In genomic region chr14:61759878-61760277, GRCh38 we compare ENCODE assay signal across 23 cellular contexts. TPM values are rescaled to one million over a fixed set of nuclear protein-coding genes. Genes with fewer than 3 reads are reported as not detected.
DNase-seq lines count a peak whose midpoint lies in the region; ATAC-seq, FAIRE-seq and TF ChIP-seq lines count a peak whose summit lies in the region.
"Had no signal": no experiment of that assay in that cellular context is flagged by ENCODE, and none has a peak within 500 bp of the region (broad histone marks: within the 10 kb centered on the region; RNA-seq: fewer than 3 reads in every experiment).

No MANE protein-coding gene starts in this region.

- peak overlapping the region; percentile 41 for H3K27ac Mint-ChIP-seq in CD4-positive, alpha-beta T cell
- H3K27ac Mint-ChIP-seq: B cell had no signal

- H3K9me3 ChIP-seq in CD4-positive, alpha-beta T cell (ENCODE audit: control insufficient read depth, low read length), result no peaks in the 10 kb centered on the region
- H3K9me3 ChIP-seq in K562 (replicated peaks; ENCODE audit: control insufficient read depth, insufficient read depth, low read depth, low read length), result no peaks in the 10 kb centered on the region
- H3K9me3 ChIP-seq in neuronal stem cell (replicated peaks in 1 of 2; ENCODE audit: control insufficient read depth in 2 of 2, insufficient read depth in 1 of 2, low read depth in 1 of 2, low read length in 2 of 2), result peaks cover 0 to 5% of the 10 kb centered on the region in 2 donors
- no peaks in the 10 kb centered on the region for H3K9me3 ChIP-seq in mucosa of descending colon
- H3K9me3 ChIP-seq: BLaER1 had no signal

- no peak for TF ChIP-seq RAD21 in K562 (CRISPR knock-in tag; conservative IDR thresholded peaks at IDR 0.05 in 1 of 2, IDR thresholded peaks at IDR 0.05 in 1 of 2)

- no peak overlapping the region for H3K4ac ChIP-seq in neuronal stem cell (ENCODE audit: low read length)

- H2BK15ac ChIP-seq in neuronal stem cell (ENCODE audit: low read length), result no peak overlapping the region

- no peak overlapping the region for H3K27ac ChIP-seq in CD4-positive, alpha-beta T cell (ENCODE audit: low read depth, low read length)
- H3K27ac ChIP-seq in K562 (ENCODE audit: extremely low read depth, low read depth, low read length) (no peak overlapping the region), neuronal stem cell (replicated peaks; ENCODE audit: low read length) (no peak overlapping the region)
- H3K27ac ChIP-seq: BLaER1, C4-2B had no signal

- no peaks in the 10 kb centered on the region for H3K36me3 ChIP-seq in K562 (ENCODE audit: control insufficient read depth, insufficient read depth, low read length)
- no peaks in the 10 kb centered on the region for H3K36me3 ChIP-seq in neuronal stem cell (replicated peaks in 1 of 2; ENCODE audit: control insufficient read depth in 2 of 2, insufficient read depth in 2 of 2, low read length in 2 of 2)
- no peaks in the 10 kb centered on the region for H3K36me3 ChIP-seq in mucosa of descending colon (ENCODE audit: low read depth)
- H3K36me3 ChIP-seq: BLaER1 had no signal

- no peak overlapping the region for H3K14ac ChIP-seq in neuronal stem cell (ENCODE audit: low read length)

- TF ChIP-seq CTCF in CD4-positive, alpha-beta T cell (IDR thresholded peaks at IDR 0.05), result no peak
- TF ChIP-seq CTCF in K562 (IDR thresholded peaks at IDR 0.05 in 2 of 3, conservative IDR thresholded peaks at IDR 0.05 in 1 of 3; ENCODE audit: insufficient read depth in 2 of 3, low read depth in 1 of 3, low read length in 3 of 3) (no peak), mucosa of descending colon (IDR thresholded peaks at IDR 0.05) (no peak)

- H3K9ac ChIP-seq in K562 (ENCODE audit: insufficient read depth in 1 of 2, low read depth in 2 of 2, low read length in 2 of 2), result no peak overlapping the region
- H3K9ac ChIP-seq in neuronal stem cell (ENCODE audit: low read depth, low read length, poor library complexity), result no peak overlapping the region
- H3K9ac ChIP-seq: BLaER1 had no signal

- no peak overlapping the region for H4K8ac ChIP-seq in neuronal stem cell (ENCODE audit: low read depth, low read length)

- no peaks in the 10 kb centered on the region for H4K20me1 ChIP-seq in K562 (replicated peaks; ENCODE audit: control insufficient read depth, insufficient read depth, low read length)

- no peaks in the 10 kb centered on the region for H3K9me3 Mint-ChIP-seq in CD4-positive, alpha-beta T cell
- H3K9me3 Mint-ChIP-seq: CD8-positive, alpha-beta memory T cell had no signal

- TF ChIP-seq EP300 in K562 (IDR thresholded peaks at IDR 0.05; ENCODE audit: low read length), result no peak

- WGBS in K562 (ENCODE audit: insufficient coverage, low coverage, missing lambda C conversion rate), result 68% methylated on average over 7 of the region's 7 CpGs
- WGBS in neuronal stem cell (ENCODE audit: extremely low coverage in 2 of 2, insufficient read length in 2 of 2, insufficient replicate concordance in 1 of 2), 2 donors, result no CpG with 5 or more reads among the region's 7 CpGs

- H2BK12ac ChIP-seq in neuronal stem cell (ENCODE audit: low read length), result no peak overlapping the region

- peaks cover 35% of the 10 kb centered on the region for H3K4me1 Mint-ChIP-seq in CD4-positive, alpha-beta T cell (ENCODE audit: low read depth)

- peaks cover 0 to 5% of the 10 kb centered on the region in 2 experiments; a peak in 2 of 5 replicates for H3K4me1 ChIP-seq in K562 (replicated peaks in 1 of 2; ENCODE audit: control insufficient read depth in 2 of 2, insufficient read depth in 2 of 2, low read length in 2 of 2)
- H3K4me1 ChIP-seq in neuronal stem cell (ENCODE audit: control insufficient read depth in 2 of 2, insufficient read depth in 1 of 2, low read depth in 1 of 2, low read length in 2 of 2), result peaks cover 4 to 10% of the 10 kb centered on the region in 2 donors
- peaks cover 10% of the 10 kb centered on the region for H3K4me1 ChIP-seq in mucosa of descending colon (ENCODE audit: low read depth)

- peak overlapping the region; percentile 79 for H4K91ac ChIP-seq in neuronal stem cell (ENCODE audit: low read depth, low read length, poor library complexity)

- no peaks in the 10 kb centered on the region for H3K79me1 ChIP-seq in neuronal stem cell (ENCODE audit: low read depth, low read length)

- no peak for ATAC-seq in CD4-positive, alpha-beta T cell (ENCODE audit: poor library complexity)
- ATAC-seq in K562 (no peak), GM18498 (IDR thresholded peaks at IDR 0.05; ENCODE audit: unreplicated experiment) (no peak), GM21619 (IDR thresholded peaks at IDR 0.05; ENCODE audit: unreplicated experiment) (no peak), mucosa of descending colon (no peak)
- ATAC-seq: GM12878 had no signal

- H3K18ac ChIP-seq in neuronal stem cell (ENCODE audit: low read length), result no peak overlapping the region

- POLR2A ChIA-PET in CD4-positive, alpha-beta T cell (lab: Charles Lee), result interaction anchor here (0.6 to 0.7 kb wide), 2 partner anchors 11 to 14 kb away, joined by 3 read pairs; no protein-coding TSS in a partner anchor
- POLR2A ChIA-PET in K562 (lab: Yijun Ruan, JAX), result interaction anchor here (0.7 kb wide), 1 partner anchor 199 kb away, joined by 4 read pairs; no protein-coding TSS in a partner anchor

- H3K27me3 Mint-ChIP-seq in CD4-positive, alpha-beta T cell, result no peaks in the 10 kb centered on the region
- H3K27me3 Mint-ChIP-seq: B cell had no signal

- H2AFZ ChIP-seq in K562 (ENCODE audit: low read depth, low read length), result no peak overlapping the region
- no peak overlapping the region for H2AFZ ChIP-seq in neuronal stem cell (ENCODE audit: low read length)

- H3K79me2 ChIP-seq in K562 (ENCODE audit: control insufficient read depth, insufficient read depth, low read length), result peaks cover 27% of the 10 kb centered on the region

- no peaks in the 10 kb centered on the region for H3K27me3 ChIP-seq in CD4-positive, alpha-beta T cell (ENCODE audit: control insufficient read depth, insufficient read depth, low read length)
- H3K27me3 ChIP-seq in K562 (ENCODE audit: control insufficient read depth in 2 of 2, insufficient read depth in 2 of 2, low read length in 2 of 2) (no peaks in the 10 kb centered on the region; a peak in 1 of 5 replicates), neuronal stem cell (ENCODE audit: control insufficient read depth in 3 of 3, insufficient read depth in 3 of 3, low read depth in 1 of 3, low read length in 3 of 3) (no peaks in the 10 kb centered on the region)
- H3K27me3 ChIP-seq: BLaER1 had no signal

- no peak overlapping the region for H3K23ac ChIP-seq in neuronal stem cell (ENCODE audit: low read depth, low read length, poor library complexity)

- no peak overlapping the region for H2BK120ac ChIP-seq in neuronal stem cell (ENCODE audit: low read depth, low read length)

- H2BK5ac ChIP-seq in neuronal stem cell (ENCODE audit: low read length), result no peak overlapping the region

- TF ChIP-seq POLR2A in K562 (conservative IDR thresholded peaks at IDR 0.05), result no peak

- H3K9me1 ChIP-seq in K562 (ENCODE audit: control insufficient read depth, insufficient read depth, low read length), result no peaks in the 10 kb centered on the region

- FAIRE-seq in HTR-8/SVneo (lab: Jason Lieb, UNC) (peak; percentile 97), K562 (lab: Jason Lieb, UNC) (no peak)
- FAIRE-seq: D721Med, GM12878, GM18507 had no signal

- H3K36me3 Mint-ChIP-seq in CD4-positive, alpha-beta T cell (ENCODE audit: low read depth), result peaks cover 11% of the 10 kb centered on the region
- H3K36me3 Mint-ChIP-seq: CD4-positive, CD25-positive, alpha-beta regulatory T cell had no signal

- CTCF ChIA-PET in CD4-positive, alpha-beta T cell (lab: Charles Lee), result no interaction called here
- CTCF ChIA-PET in K562 (lab: Yijun Ruan, JAX; ENCODE audit: low intra/inter-chr PET ratio), result no interaction called here

- H2AK5ac ChIP-seq in neuronal stem cell (ENCODE audit: low read depth, low read length), result no peak overlapping the region

- in situ Hi-C loops in K562 (cut with MboI), result no loop called here

- H3K4me3 Mint-ChIP-seq in CD4-positive, alpha-beta T cell, result no peak overlapping the region
- H3K4me3 Mint-ChIP-seq: B cell had no signal

- intact Hi-C loops in CD4-positive, alpha-beta T cell (cut with DNase I, micrococcal nuclease), result no loop called here
- intact Hi-C loops in K562 (cut with micrococcal nuclease), result no loop called here
- intact Hi-C loops in mucosa of descending colon (cut with DNase I, micrococcal nuclease), result loop anchor here (10.0 kb wide), 1 partner anchor 295 kb away; no protein-coding TSS in a partner anchor

- BruUV-seq in K562 (replicated peaks; lab: Mats Ljungman, UMichigan), result no TSS peak

- no peak for DNase-seq in CD4-positive, alpha-beta T cell
- DNase-seq in HTR-8/SVneo (ENCODE audit: insufficient read length, low spot score) (no peak), K562 (ENCODE audit: extremely low read depth in 1 of 4, low spot score in 3 of 4) (no peak), neuronal stem cell (ENCODE audit: low spot score) (no peak), mucosa of descending colon (no peak)
- DNase-seq: CD4-positive, CD25-positive, alpha-beta regulatory T cell; CD8-positive, alpha-beta memory T cell; DMS 273 treated with DMSO at 0.1 percent for 48 hours; DMS79; EL; GDM1; GOT3; H7; HCEC 1CT had no signal

- H3K4me2 ChIP-seq in K562 (ENCODE audit: insufficient read depth, low read length), result no peak overlapping the region
- no peak overlapping the region for H3K4me2 ChIP-seq in neuronal stem cell (ENCODE audit: insufficient read depth, low read length, poor library complexity, severe bottlenecking)
- H3K4me2 ChIP-seq: BLaER1 had no signal

- H3K4me3 ChIP-seq in K562, result no peak overlapping the region
- no peak overlapping the region for H3K4me3 ChIP-seq in neuronal stem cell (ENCODE audit: low read length in 2 of 2)
- no peak overlapping the region for H3K4me3 ChIP-seq in mucosa of descending colon
- H3K4me3 ChIP-seq: BLaER1, GM12878 had no signal

RNA-seq across cellular contexts. Expression of gene SNAPC1, which starts 2.3 kb away (rescaled TPM):
- total RNA-seq in CD4-positive, alpha-beta T cell, result 1 to 10 TPM; 4.8 to 5.0 TPM
- 2.5 and 9.6 TPM in 2 replicates for total RNA-seq in K562 (2011; cell fraction: chromatin; rRNA removed; ENCODE audit: low replicate concordance)
- 2.7 and 2.8 TPM in 2 replicates for total RNA-seq in K562 (2011; cell fraction: nucleolus; rRNA removed)
- total RNA-seq in K562 (2011; cell fraction: nucleoplasm; rRNA removed), result 4.0 and 7.2 TPM in 2 replicates
- total RNA-seq in K562 (2014; rRNA removed) (4.4 and 5.2 TPM in 2 replicates), K562 (2014; rRNA removed; fragmentation: Illumina TruSeq; extraction: Trizol) (9.0 and 9.9 TPM in 2 replicates), K562 (2015; rRNA removed; fragmentation: Illumina TruSeq; extraction: Trizol) (7.7 and 8.9 TPM in 2 replicates), K562 (2021) (3.7 and 4.5 TPM in 2 replicates), mucosa of descending colon (1 to 10 TPM; 2.0 to 4.8 (median 2.5) TPM)
- polyA plus RNA-seq in K562 (2011; rRNA removed) (7.0 and 8.6 TPM in 2 replicates), K562 (2014; fragmentation: Illumina TruSeq; extraction: Trizol) (7.7 and 7.9 TPM in 2 replicates), K562 (2014; fragmentation: Nextera tagmentation; extraction: Ambion mirVana) (1 to 10 TPM; 5.2 to 8.1 TPM), K562 (2014; rRNA removed) (7.5 and 7.7 TPM in 2 replicates)
- polyA plus RNA-seq in K562 (2011; cell fraction: cytosol; rRNA removed), result 1.7 and 5.3 TPM in 2 replicates
- 1.7 and 2.2 TPM in 2 replicates for polyA plus RNA-seq in K562 (2011; cell fraction: nucleus; rRNA removed)
- polyA plus RNA-seq in K562 (2012), result 4.3 and 5.1 TPM in 2 replicates
- polyA minus RNA-seq in K562 (2011; rRNA and poly(A)+ RNA removed), result 5.1 and 6.3 TPM in 2 replicates
- polyA minus RNA-seq in K562 (2011; cell fraction: cytosol; rRNA and poly(A)+ RNA removed), result 2.8 and 4.1 TPM in 2 replicates
- polyA minus RNA-seq in K562 (2011; cell fraction: nucleus; rRNA and poly(A)+ RNA removed), result 2.4 and 4.8 TPM in 2 replicates
- polyA plus RNA-seq in neuronal stem cell (2013, experiment 1 of 2), result 13.6 TPM
- polyA plus RNA-seq in neuronal stem cell (2013, experiment 2 of 2), result 13.9 TPM

RNA-seq across cellular contexts. Expression of gene SYT16, which starts 52.6 kb away (rescaled TPM):
- not detected for total RNA-seq in CD4-positive, alpha-beta T cell
- total RNA-seq in K562 (2011; cell fraction: chromatin; rRNA removed; ENCODE audit: low replicate concordance), result not detected in 2 replicates
- total RNA-seq in K562 (2011; cell fraction: nucleolus; rRNA removed), result not detected in 2 replicates
- total RNA-seq in K562 (2011; cell fraction: nucleoplasm; rRNA removed), result not detected in 2 replicates
- total RNA-seq in K562 (2014; rRNA removed), result not detected in 2 replicates
- not detected in 2 replicates for total RNA-seq in K562 (2014; rRNA removed; fragmentation: Illumina TruSeq; extraction: Trizol)
- total RNA-seq in K562 (2015; rRNA removed; fragmentation: Illumina TruSeq; extraction: Trizol), result not detected in 2 replicates
- under 0.01 TPM in 1 of 2 replicates, not detected in the other for total RNA-seq in K562 (2021)
- polyA plus RNA-seq in K562 (2011; rRNA removed), result not detected in 2 replicates
- polyA plus RNA-seq in K562 (2011; cell fraction: cytosol; rRNA removed), result not detected in 2 replicates
- not detected in 2 replicates for polyA plus RNA-seq in K562 (2011; cell fraction: nucleus; rRNA removed)
- polyA plus RNA-seq in K562 (2012), result not detected in 2 replicates
- polyA plus RNA-seq in K562 (2014; fragmentation: Illumina TruSeq; extraction: Trizol), result not detected in 2 replicates
- polyA plus RNA-seq in K562 (2014; fragmentation: Nextera tagmentation; extraction: Ambion mirVana), result not detected
- polyA plus RNA-seq in K562 (2014; rRNA removed), result not detected in 2 replicates
- polyA minus RNA-seq in K562 (2011; rRNA and poly(A)+ RNA removed), result not detected in 2 replicates
- polyA minus RNA-seq in K562 (2011; cell fraction: cytosol; rRNA and poly(A)+ RNA removed), result not detected in 2 replicates
- not detected in 2 replicates for polyA minus RNA-seq in K562 (2011; cell fraction: nucleus; rRNA and poly(A)+ RNA removed)
- 0.56 TPM for polyA plus RNA-seq in neuronal stem cell (2013, experiment 1 of 2)
- polyA plus RNA-seq in neuronal stem cell (2013, experiment 2 of 2), result 0.62 TPM
- total RNA-seq in mucosa of descending colon, result under 1 TPM in 1 of 3 donors, not detected in 2; 0.09 TPM
- total RNA-seq: A172; B cell; CD4-positive, CD25-positive, alpha-beta regulatory T cell; CD8-positive, alpha-beta memory T cell had no signal
- polyA plus RNA-seq: CD4-positive, CD25-positive, alpha-beta regulatory T cell; CD8-positive, alpha-beta memory T cell had no signal

Comparison
In these comparisons a context has a peak if more than half of its experiments do, and no peak if none do; other contexts are left out.
1. intact Hi-C loops: an anchor here in mucosa of descending colon (10.0 kb wide); none called in CD4-positive, alpha-beta T cell and K562.